Comparison of ENCODE assay signal across 17 cellular contexts in genomic region chr6:157466340-157466643, GRCh38.
"Had no signal": no experiment of that assay in that cellular context is flagged by ENCODE, and none has a peak within 500 bp of the region (broad histone marks: within the 10 kb centered on the region; RNA-seq: fewer than 3 reads in every experiment).

No MANE protein-coding gene starts in this region.

- H3K9me3 ChIP-seq: colonic mucosa, mucosa of descending colon, right atrium auricular region, suprapubic skin, thyroid gland, upper lobe of left lung had no signal

- H2AFZ ChIP-seq: hepatocyte had no signal

- DNase-seq: colonic mucosa; effector CD4-positive, alpha-beta T cell; endodermal cell; foreskin melanocyte; head of caudate nucleus; left colon; mucosa of descending colon; naive thymus-derived CD8-positive, alpha-beta T cell; small intestine; stimulated activated CD4-positive, alpha-beta T cell treated with anti-CD3 and anti-CD28 coated beads, Interleukin-12 subunit alpha, Interleukin-12 subunit beta, amount 100 ng/mL, for 4 hours; stimulated activated CD4-positive, alpha-beta T cell treated with anti-CD3 and anti-CD28 coated beads, Interleukin-2, amount 100 ng/mL, for 48 hours; stimulated activated naive CD8-positive, alpha-beta T cell treated with anti-CD3 and anti-CD28 coated beads, Interleukin-15, Interleukin-2, amounts not matched to agents 100 U/mL and 50 U/mL, for 24 hours; thyroid gland; upper lobe of left lung had no signal

- H3K27me3 ChIP-seq: colonic mucosa, hepatocyte, right atrium auricular region, suprapubic skin, thyroid gland, upper lobe of left lung had no signal

- H3K9me3 Mint-ChIP-seq: endodermal cell; naive thymus-derived CD8-positive, alpha-beta T cell had no signal

- H3K4me1 ChIP-seq: colonic mucosa, thyroid gland had no signal

- H3K36me3 ChIP-seq: colonic mucosa, right atrium auricular region, suprapubic skin, thyroid gland, upper lobe of left lung had no signal

- H3K4me2 ChIP-seq: hepatocyte had no signal

- ATAC-seq: left colon; mucosa of descending colon; naive thymus-derived CD8-positive, alpha-beta T cell; stimulated activated naive CD8-positive, alpha-beta T cell treated with anti-CD3 and anti-CD28 coated beads, Interleukin-15, Interleukin-2, amounts not matched to agents 100 U/mL and 50 U/mL, for 24 hours had no signal

- H3K27me3 Mint-ChIP-seq: naive thymus-derived CD8-positive, alpha-beta T cell had no signal

- H3K36me3 Mint-ChIP-seq: naive thymus-derived CD8-positive, alpha-beta T cell had no signal

- H3K27ac ChIP-seq: colonic mucosa, hepatocyte, right atrium auricular region, suprapubic skin, thyroid gland, upper lobe of left lung had no signal

- H3K4me3 Mint-ChIP-seq: endodermal cell; naive thymus-derived CD8-positive, alpha-beta T cell had no signal

- H3K27ac Mint-ChIP-seq: endodermal cell; naive thymus-derived CD8-positive, alpha-beta T cell had no signal

- H3K4me3 ChIP-seq: colonic mucosa, hepatocyte, mucosa of descending colon, right atrium auricular region, suprapubic skin, thyroid gland, upper lobe of left lung had no signal
